In the genomic region with DNA sequence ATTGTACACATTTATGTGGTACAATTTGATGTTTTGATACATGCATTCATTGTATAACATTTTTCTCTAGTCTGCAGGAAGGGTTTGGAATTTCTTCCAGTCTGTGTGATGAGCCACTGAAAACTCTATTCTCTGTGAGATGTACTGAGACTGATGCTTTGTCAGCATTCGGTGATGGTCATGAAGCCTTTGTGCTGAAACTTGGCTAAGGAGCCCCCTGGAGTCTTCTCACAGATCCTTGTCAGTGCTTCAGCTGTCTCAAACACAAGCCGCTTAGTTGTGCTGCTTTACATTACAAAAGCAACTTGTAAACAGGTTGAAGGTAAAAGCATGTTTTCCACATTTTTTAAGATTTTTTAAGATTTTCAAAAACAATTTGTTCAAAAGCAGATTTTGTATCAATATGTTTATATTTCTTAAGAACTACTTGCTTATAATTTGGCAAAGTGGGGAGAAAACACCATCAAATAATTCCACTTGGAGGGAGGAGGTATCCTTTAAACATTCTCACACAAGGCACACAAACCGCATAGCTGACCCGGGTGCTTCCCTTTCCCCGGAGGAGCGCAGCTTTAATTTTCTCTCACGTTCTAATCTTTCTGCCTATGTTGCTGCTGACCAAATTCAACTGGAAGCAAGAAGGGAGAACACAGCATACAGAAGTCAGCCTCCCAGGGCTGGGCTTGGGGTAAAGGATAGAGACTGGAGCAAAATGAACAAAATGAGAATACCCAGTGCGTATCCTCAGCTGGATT, we compare ENCODE assay signal across 19 cellular contexts.
A peak's percentile ranks its signal among the peaks of the same experiment; 100 is the strongest.
DNase-seq lines count a peak whose midpoint lies in the region; ATAC-seq, FAIRE-seq and TF ChIP-seq lines count a peak whose summit lies in the region.
"Had no signal": no experiment of that assay in that cellular context is flagged by ENCODE, and none has a peak within 500 bp of the region (broad histone marks: within the 10 kb centered on the region; RNA-seq: fewer than 3 reads in every experiment).

No MANE protein-coding gene starts in this region.

- no peak overlapping the region for H3K4me3 Mint-ChIP-seq in neural crest cell
- H3K4me3 Mint-ChIP-seq: CD14-positive monocyte had no signal

- no peak for TF ChIP-seq POLR2A in H54 (IDR thresholded peaks at IDR 0.05; ENCODE audit: low read depth, low read length)

- H3K27ac ChIP-seq in iPS DF 6.9 (ENCODE audit: low read length), result no peak overlapping the region
- H3K27ac ChIP-seq: A549, GM23248 had no signal

- H3K4me3 ChIP-seq in iPS DF 6.9 (ENCODE audit: low read length), result no peak overlapping the region
- H3K4me3 ChIP-seq: A549, GM23248 had no signal

- peaks cover 12% of the 10 kb centered on the region for H3K4me1 Mint-ChIP-seq in neural crest cell
- H3K4me1 Mint-ChIP-seq: CD14-positive monocyte had no signal

- no peaks in the 10 kb centered on the region for H3K9me3 ChIP-seq in iPS DF 6.9 (ENCODE audit: control insufficient read depth, insufficient read depth, low read length)
- H3K9me3 ChIP-seq: A549 had no signal

- no peaks in the 10 kb centered on the region for H3K36me3 ChIP-seq in iPS DF 6.9 (ENCODE audit: control insufficient read depth, insufficient read depth, low read length)

- H3K27me3 Mint-ChIP-seq in neural crest cell (ENCODE audit: low read depth), result no peaks in the 10 kb centered on the region

- no peak for TF ChIP-seq CTCF in neural crest cell (conservative IDR thresholded peaks at IDR 0.05)

- H3K27me3 ChIP-seq in iPS DF 6.9 (ENCODE audit: control insufficient read depth, insufficient read depth, low read length), result no peaks in the 10 kb centered on the region

- H3K4me1 ChIP-seq in iPS DF 6.9 (ENCODE audit: control insufficient read depth, insufficient read depth, low read length), result no peaks in the 10 kb centered on the region
- H3K4me1 ChIP-seq: A549 had no signal

- H3K27ac Mint-ChIP-seq in neural crest cell (ENCODE audit: unreplicated experiment), result peak overlapping the region; percentile 36
- H3K27ac Mint-ChIP-seq: CD14-positive monocyte had no signal

- peaks cover 7% of the 10 kb centered on the region for H3K9me3 Mint-ChIP-seq in neural crest cell

- peaks cover 4% of the 10 kb centered on the region for H3K36me3 Mint-ChIP-seq in neural crest cell (ENCODE audit: low read depth)
- H3K36me3 Mint-ChIP-seq: CD14-positive monocyte had no signal

- no peak for DNase-seq in H54 (ENCODE audit: insufficient read length, low spot score)
- DNase-seq in SK-N-DZ (ENCODE audit: low spot score), result peak; percentile 45
- peak; percentile 52 for DNase-seq in iPS DF 6.9 (ENCODE audit: low read depth, low spot score)
- peak; percentile 7 for DNase-seq in neural crest cell (ENCODE audit: low read depth, low spot score)
- no peak for DNase-seq in NCI-H2029 (lab: John Stamatoyannopoulos, UW)
- DNase-seq: DMS79, GM23248, NCI-H1048, NCI-H146, NCI-H446, Right ventricle myocardium superior had no signal

- ATAC-seq in HG03571 (IDR thresholded peaks at IDR 0.05; ENCODE audit: unreplicated experiment) (no peak), HG03457 (IDR thresholded peaks at IDR 0.05; ENCODE audit: unreplicated experiment) (no peak), GM21786 (IDR thresholded peaks at IDR 0.05; ENCODE audit: unreplicated experiment) (no peak)
- ATAC-seq: A549, Panc1 had no signal

- peak; percentile 30 for FAIRE-seq in H54 (lab: Jason Lieb, UNC)
- FAIRE-seq: A549, G401.6, GM12892 had no signal

- no CpG with 5 or more reads among the region's 8 CpGs for WGBS in iPS DF 6.9 (ENCODE audit: insufficient coverage, insufficient read length)

Comparison
In these comparisons a context has a peak if more than half of its experiments do, and no peak if none do; other contexts are left out.
1. DNase-seq: peak in SK-N-DZ (single experiment), iPS DF 6.9 (single experiment) and neural crest cell (single experiment); none in H54 (single experiment) and NCI-H2029 (single experiment).